Comparison of ENCODE assay signal across 8 cellular contexts in genomic region chr20:23636182-23636907, GRCh38. TPM values are rescaled to one million over a fixed set of nuclear protein-coding genes. Genes with fewer than 3 reads are reported as not detected.
A peak's percentile ranks its signal among the peaks of the same experiment; 100 is the strongest.
DNase-seq lines count a peak whose midpoint lies in the region; ATAC-seq and TF ChIP-seq lines count a peak whose summit lies in the region.

No MANE protein-coding gene starts in this region.

- peaks cover 25% of the 10 kb centered on the region for H3K27me3 Mint-ChIP-seq in activated T-cell treated with anti-CD3 and anti-CD28 coated beads, Interleukin-2, amount 50 U/mL, for 4 hours (ENCODE audit: low read depth)
- peaks cover 28% of the 10 kb centered on the region for H3K27me3 Mint-ChIP-seq in activated T-cell treated with anti-CD3 and anti-CD28 coated beads, Interleukin-2, amount 50 U/mL, for 24 hours
- no peaks in the 10 kb centered on the region for H3K27me3 Mint-ChIP-seq in dendritic cell treated with granulocyte-macrophage colony-stimulating factor and Interleukin-4, amounts not matched to agents 40 ng/mL and 50 ng/mL, for 4 days

- ATAC-seq in activated T-cell treated with anti-CD3 and anti-CD28 coated beads, Interleukin-2, amount 50 U/mL, for 4 hours: no peak
- ATAC-seq in upper lobe of left lung (ENCODE audit: low FRiP score in 2 of 2) (no peak), GM21619 (IDR thresholded peaks at IDR 0.05; ENCODE audit: unreplicated experiment) (no peak)

- TF ChIP-seq EP300 in upper lobe of left lung (IDR thresholded peaks at IDR 0.05): no peak

- H3K4me3 ChIP-seq in mucosa of rectum (ENCODE audit: low read length in 2 of 2) (peak overlapping the region; percentile 81 to 86), upper lobe of left lung (peak overlapping the region in 3 of 4 donors; percentile 77 to 95 (median 80))

- DNase-seq in activated T-cell treated with anti-CD3 and anti-CD28 coated beads, Interleukin-2, amount 50 U/mL, for 4 hours: no peak
- DNase-seq in activated T-cell treated with anti-CD3 and anti-CD28 coated beads, Interleukin-2, amount 50 U/mL, for 24 hours: no peak
- DNase-seq in upper lobe of left lung: no peak
- DNase-seq in stimulated activated CD4-positive, alpha-beta T cell treated with anti-CD3 and anti-CD28 coated beads, Interleukin-1b, Interleukin-23, amount 100 ng/mL, for 48 hours: no peak
- DNase-seq in NAMALWA (ENCODE audit: low spot score): no peak

- no peak for TF ChIP-seq CTCF in upper lobe of left lung (IDR thresholded peaks at IDR 0.05)

- H3K9ac ChIP-seq in mucosa of rectum (ENCODE audit: low read depth in 1 of 2, low read length in 2 of 2): peak overlapping the region; percentile 68 to 93

- H3K4me3 Mint-ChIP-seq in activated T-cell treated with anti-CD3 and anti-CD28 coated beads, Interleukin-2, amount 50 U/mL, for 4 hours: peak overlapping the region; percentile 59
- H3K4me3 Mint-ChIP-seq in activated T-cell treated with anti-CD3 and anti-CD28 coated beads, Interleukin-2, amount 50 U/mL, for 24 hours: no peak overlapping the region
- peak overlapping the region; percentile 89 for H3K4me3 Mint-ChIP-seq in dendritic cell treated with granulocyte-macrophage colony-stimulating factor and Interleukin-4, amounts not matched to agents 40 ng/mL and 50 ng/mL, for 4 days

- H3K27me3 ChIP-seq in mucosa of rectum (ENCODE audit: control insufficient read depth in 2 of 2, insufficient read depth in 2 of 2, low read length in 2 of 2) (no peaks in the 10 kb centered on the region), upper lobe of left lung (no peaks in the 10 kb centered on the region)

- TF ChIP-seq POLR2A in upper lobe of left lung (IDR thresholded peaks at IDR 0.05): no peak

- H3K27ac ChIP-seq in mucosa of rectum (ENCODE audit: low read depth in 2 of 2, low read length in 2 of 2) (peak overlapping the region in 1 of 2 donors; percentile 97), upper lobe of left lung (peak overlapping the region in 3 of 4 donors; percentile 94 to 99 (median 97))

- H3K9me3 ChIP-seq in mucosa of rectum (ENCODE audit: control insufficient read depth in 2 of 2, low read length in 2 of 2) (no peaks in the 10 kb centered on the region), upper lobe of left lung (no peaks in the 10 kb centered on the region)

- peaks cover 18 to 24% of the 10 kb centered on the region in 2 donors for H3K4me1 ChIP-seq in mucosa of rectum (ENCODE audit: control insufficient read depth in 2 of 2, insufficient read depth in 2 of 2, low read length in 2 of 2)
- peaks cover 20 to 25% (median 23%) of the 10 kb centered on the region in 4 donors for H3K4me1 ChIP-seq in upper lobe of left lung

- 77 to 84% methylated on average over 7 to 19 of the region's 19 CpGs for WGBS in upper lobe of left lung, 2 donors

- H3K9me3 Mint-ChIP-seq in activated T-cell treated with anti-CD3 and anti-CD28 coated beads, Interleukin-2, amount 50 U/mL, for 4 hours: no peaks in the 10 kb centered on the region
- H3K9me3 Mint-ChIP-seq in activated T-cell treated with anti-CD3 and anti-CD28 coated beads, Interleukin-2, amount 50 U/mL, for 24 hours: no peaks in the 10 kb centered on the region
- no peaks in the 10 kb centered on the region for H3K9me3 Mint-ChIP-seq in dendritic cell treated with granulocyte-macrophage colony-stimulating factor and Interleukin-4, amounts not matched to agents 40 ng/mL and 50 ng/mL, for 4 days

- H3K36me3 ChIP-seq in mucosa of rectum (ENCODE audit: control insufficient read depth in 2 of 2, insufficient read depth in 2 of 2, low read length in 2 of 2) (peaks cover 17 to 22% of the 10 kb centered on the region in 2 donors), upper lobe of left lung (peaks cover 0 to 33% (median 25%) of the 10 kb centered on the region in 4 donors)

- H3K4me1 Mint-ChIP-seq in activated T-cell treated with anti-CD3 and anti-CD28 coated beads, Interleukin-2, amount 50 U/mL, for 4 hours (ENCODE audit: low read depth): peaks cover 3% of the 10 kb centered on the region
- H3K4me1 Mint-ChIP-seq in activated T-cell treated with anti-CD3 and anti-CD28 coated beads, Interleukin-2, amount 50 U/mL, for 24 hours (ENCODE audit: low read depth): peaks cover 5% of the 10 kb centered on the region
- peaks cover 86% of the 10 kb centered on the region for H3K4me1 Mint-ChIP-seq in dendritic cell treated with granulocyte-macrophage colony-stimulating factor and Interleukin-4, amounts not matched to agents 40 ng/mL and 50 ng/mL, for 4 days (ENCODE audit: low read depth)

- no peaks in the 10 kb centered on the region for H3K36me3 Mint-ChIP-seq in activated T-cell treated with anti-CD3 and anti-CD28 coated beads, Interleukin-2, amount 50 U/mL, for 4 hours (ENCODE audit: insufficient read depth)
- no peaks in the 10 kb centered on the region for H3K36me3 Mint-ChIP-seq in activated T-cell treated with anti-CD3 and anti-CD28 coated beads, Interleukin-2, amount 50 U/mL, for 24 hours (ENCODE audit: low read depth)
- peaks cover 63% of the 10 kb centered on the region for H3K36me3 Mint-ChIP-seq in dendritic cell treated with granulocyte-macrophage colony-stimulating factor and Interleukin-4, amounts not matched to agents 40 ng/mL and 50 ng/mL, for 4 days (ENCODE audit: low read depth)

- no peak overlapping the region for H3K27ac Mint-ChIP-seq in activated T-cell treated with anti-CD3 and anti-CD28 coated beads, Interleukin-2, amount 50 U/mL, for 24 hours
- peak overlapping the region; percentile 94 for H3K27ac Mint-ChIP-seq in dendritic cell treated with granulocyte-macrophage colony-stimulating factor and Interleukin-4, amounts not matched to agents 40 ng/mL and 50 ng/mL, for 4 days

- intact Hi-C loops in dendritic cell treated with granulocyte-macrophage colony-stimulating factor and Interleukin-4, amounts not matched to agents 40 ng/mL and 50 ng/mL, for 4 days (cut with micrococcal nuclease): loop anchor here (5.0 kb wide), 1 partner anchor 274 kb away; the partner anchor contains the start of gene GZF1

RNA-seq across cellular contexts. Expression of gene CST3, which starts 1.4 kb away (rescaled TPM):
- 1 to 10 TPM; 1.8 to 2.6 (median 2.0) TPM for total RNA-seq in activated T-cell treated with anti-CD3 and anti-CD28 coated beads, Interleukin-2, amount 50 U/mL, for 4 hours
- 1,000 to 10,000 TPM in 3 of 6 donors, 100 to 1,000 TPM in 3; 201 to 1,402 (median 970) TPM for total RNA-seq in upper lobe of left lung

RNA-seq across cellular contexts. Expression of gene CST9, which starts 30.6 kb away (rescaled TPM):
- not detected for total RNA-seq in activated T-cell treated with anti-CD3 and anti-CD28 coated beads, Interleukin-2, amount 50 U/mL, for 4 hours
- total RNA-seq in upper lobe of left lung: not detected

RNA-seq across cellular contexts. Expression of gene CST4, which starts 52.5 kb away (rescaled TPM):
- total RNA-seq in activated T-cell treated with anti-CD3 and anti-CD28 coated beads, Interleukin-2, amount 50 U/mL, for 4 hours: not detected
- total RNA-seq in upper lobe of left lung: not detected

Comparison
In these comparisons a context has a peak if more than half of its experiments do, and no peak if none do; other contexts are left out.
1. RNA of gene CST3, which starts 1.4 kb away (total RNA-seq): 201 to 1,402 TPM in upper lobe of left lung; 1.8 to 2.6 TPM in activated T-cell treated with anti-CD3 and anti-CD28 coated beads, Interleukin-2, amount 50 U/mL, for 4 hours; every median in the first group is over 10 times any median in the second.